1 cellular context compared by ENCODE assay signal in the genomic region with DNA sequence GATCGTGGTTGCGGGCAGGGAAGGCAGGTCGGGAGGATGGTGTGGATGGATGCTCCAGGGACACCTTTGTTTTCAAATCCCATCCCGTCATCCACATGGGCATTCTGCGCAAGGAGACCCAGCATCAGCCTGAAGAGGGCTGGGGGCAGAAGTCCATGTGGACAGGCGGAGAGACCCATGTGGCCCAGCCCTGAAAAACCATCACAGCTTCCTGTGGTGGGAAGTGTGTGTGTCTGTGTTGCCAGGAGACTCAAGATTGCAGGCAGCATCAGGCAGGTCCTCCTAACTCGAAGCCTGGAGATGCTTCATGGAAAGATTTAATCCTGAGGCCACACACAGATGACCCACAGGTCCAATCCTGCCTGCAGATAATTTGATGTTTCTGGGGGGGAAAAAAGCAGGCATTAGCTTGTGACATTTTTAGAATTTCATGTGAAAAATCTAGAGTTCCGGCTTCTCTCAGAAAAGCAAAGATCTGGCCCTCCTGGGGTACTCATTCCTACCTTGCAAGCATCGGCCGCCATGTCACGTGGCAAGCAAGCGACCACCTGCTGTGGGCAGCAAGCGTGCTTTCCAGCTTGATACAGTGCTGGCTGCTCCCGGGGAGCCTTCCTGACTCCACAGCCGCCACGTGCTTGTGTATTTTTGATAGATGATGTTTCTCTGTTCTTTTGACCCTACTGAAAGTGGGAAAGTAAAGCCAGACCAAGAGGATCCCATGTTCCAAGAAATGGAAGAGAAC.
TF ChIP-seq lines count a peak whose summit lies in the region.

No MANE protein-coding gene starts in this region.

TF ChIP-seq in Ishikawa, 13 proteins besides CTCF, POLR2A, EP300 and RAD21 (continued from another document):
- TF ChIP-seq, protein P1, sequence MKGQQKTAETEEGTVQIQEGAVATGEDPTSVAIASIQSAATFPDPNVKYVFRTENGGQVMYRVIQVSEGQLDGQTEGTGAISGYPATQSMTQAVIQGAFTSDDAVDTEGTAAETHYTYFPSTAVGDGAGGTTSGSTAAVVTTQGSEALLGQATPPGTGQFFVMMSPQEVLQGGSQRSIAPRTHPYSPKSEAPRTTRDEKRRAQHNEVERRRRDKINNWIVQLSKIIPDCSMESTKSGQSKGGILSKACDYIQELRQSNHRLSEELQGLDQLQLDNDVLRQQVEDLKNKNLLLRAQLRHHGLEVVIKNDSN (IDR thresholded peaks at IDR 0.05), result peak; percentile 79
- no peak for TF ChIP-seq NFIC (IDR thresholded peaks at IDR 0.05)
